In genomic region chr13:23558675-23559536, GRCh38 we compare ENCODE assay signal across 1 cellular context.
TF ChIP-seq lines count a peak whose summit lies in the region.

No MANE protein-coding gene starts in this region.

TF ChIP-seq in SK-N-SH, 30 proteins besides CTCF, POLR2A, EP300 and RAD21 (continued from another document):
- TF ChIP-seq CHD2 (IDR thresholded peaks at IDR 0.05; ENCODE audit: low read length, partially characterized antibody), result no peak
- TF ChIP-seq POLR2AphosphoS5 (IDR thresholded peaks at IDR 0.05; ENCODE audit: low read depth, low read length), result no peak
